Comparison of ENCODE assay signal across 11 cellular contexts in the genomic region with DNA sequence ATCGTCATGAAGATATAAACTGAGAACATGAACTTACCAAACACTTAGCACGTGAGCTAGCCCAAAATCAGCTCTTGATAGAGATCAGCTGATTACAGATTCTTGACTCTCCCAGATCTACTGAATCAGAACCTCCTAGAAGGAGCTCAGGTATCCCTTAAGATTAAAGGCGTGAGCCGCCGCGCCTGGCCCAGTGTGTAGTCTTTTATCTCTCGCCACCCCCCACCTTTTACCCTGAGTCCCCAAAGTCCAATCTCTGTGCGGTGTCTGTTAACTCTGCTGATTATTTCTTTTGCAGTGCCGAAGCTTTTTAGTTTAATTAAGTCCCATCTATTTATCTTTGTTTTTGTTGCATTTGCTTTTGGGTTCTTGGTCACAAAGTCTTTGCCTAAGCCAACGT. TPM values are rescaled to one million over a fixed set of nuclear protein-coding genes. Genes with fewer than 3 reads are reported as not detected.
DNase-seq lines count a peak whose midpoint lies in the region; ATAC-seq, FAIRE-seq and TF ChIP-seq lines count a peak whose summit lies in the region.
"Had no signal": no experiment of that assay in that cellular context is flagged by ENCODE, and none has a peak within 500 bp of the region (broad histone marks: within the 10 kb centered on the region; RNA-seq: fewer than 3 reads in every experiment).

No MANE protein-coding gene starts in this region.

- no peak overlapping the region for H3K27ac Mint-ChIP-seq in activated T-cell treated with anti-CD3 and anti-CD28 coated beads, Interleukin-2, amount 50 U/mL, for 72 hours
- peak overlapping the region; percentile 56 for H3K27ac Mint-ChIP-seq in glutamatergic neuron (ENCODE audit: unreplicated experiment)

- no peak for ATAC-seq in activated T-cell treated with anti-CD3 and anti-CD28 coated beads, Interleukin-2, amount 50 U/mL, for 72 hours (replicated peaks in 1 of 2)
- ATAC-seq in HG03469 (IDR thresholded peaks at IDR 0.05; ENCODE audit: unreplicated experiment): no peak

- H3K9ac ChIP-seq in SK-N-MC (ENCODE audit: insufficient read length): no peak overlapping the region

- H3K27me3 ChIP-seq in small intestine (ENCODE audit: control insufficient read depth in 2 of 2, insufficient read depth in 2 of 2, low read length in 2 of 2): no peaks in the 10 kb centered on the region
- H3K27me3 ChIP-seq: gastroesophageal sphincter had no signal

- FAIRE-seq in small intestine (lab: Jason Lieb, UNC): no peak

- peaks cover 12% of the 10 kb centered on the region; the same call in 1 of the 2 replicates for H3K36me3 ChIP-seq in SK-N-MC (ENCODE audit: insufficient read depth, low read length)
- no peaks in the 10 kb centered on the region for H3K36me3 ChIP-seq in small intestine (ENCODE audit: control insufficient read depth in 2 of 2, insufficient read depth in 2 of 2, low read length in 2 of 2)
- H3K36me3 ChIP-seq: gastroesophageal sphincter had no signal

- no peak for DNase-seq in activated T-cell treated with anti-CD3 and anti-CD28 coated beads, Interleukin-2, amount 50 U/mL, for 72 hours
- DNase-seq in activated T-cell treated with anti-CD3 and anti-CD28 coated beads, Interleukin-2, amount 50 U/mL, for 1 hour: no peak
- DNase-seq in SK-N-MC (ENCODE audit: low read depth, low spot score): no peak
- no peak for DNase-seq in glutamatergic neuron
- peak; percentile 69 for DNase-seq in small intestine
- DNase-seq in iPS-NIHi7 (ENCODE audit: extremely low spot score): no peak
- no peak for DNase-seq in CD1c-positive myeloid dendritic cell (ENCODE audit: extremely low spot score)
- DNase-seq: left ventricle myocardium superior, NCI-H2171 had no signal

- peak overlapping the region; percentile 76 to 77 for H3K4me3 Mint-ChIP-seq in activated T-cell treated with anti-CD3 and anti-CD28 coated beads, Interleukin-2, amount 50 U/mL, for 72 hours
- H3K4me3 Mint-ChIP-seq in glutamatergic neuron (ENCODE audit: unreplicated experiment): peak overlapping the region; percentile 73

- H3K27ac ChIP-seq in SK-N-MC (no peak overlapping the region), small intestine (ENCODE audit: low read depth in 1 of 2, low read length in 1 of 2) (peak overlapping the region in 1 of 2 donors; percentile 74)

- H3K9me3 Mint-ChIP-seq in activated T-cell treated with anti-CD3 and anti-CD28 coated beads, Interleukin-2, amount 50 U/mL, for 72 hours: no peaks in the 10 kb centered on the region
- H3K9me3 Mint-ChIP-seq in glutamatergic neuron (ENCODE audit: unreplicated experiment): peaks cover 6% of the 10 kb centered on the region

- H3K4me1 Mint-ChIP-seq in activated T-cell treated with anti-CD3 and anti-CD28 coated beads, Interleukin-2, amount 50 U/mL, for 72 hours (ENCODE audit: low read depth): peaks cover 43% of the 10 kb centered on the region
- H3K4me1 Mint-ChIP-seq in glutamatergic neuron (ENCODE audit: low read depth, unreplicated experiment): peaks cover 18% of the 10 kb centered on the region

- H3K9me3 ChIP-seq in SK-N-MC (ENCODE audit: low read depth, low read length): no peaks in the 10 kb centered on the region
- H3K9me3 ChIP-seq in small intestine (ENCODE audit: control insufficient read depth, low read depth): no peaks in the 10 kb centered on the region
- H3K9me3 ChIP-seq: gastroesophageal sphincter had no signal

- peaks cover 0 to 5% of the 10 kb centered on the region in 2 donors for H3K36me3 Mint-ChIP-seq in activated T-cell treated with anti-CD3 and anti-CD28 coated beads, Interleukin-2, amount 50 U/mL, for 72 hours (ENCODE audit: insufficient read depth in 2 of 2)
- peaks cover 8% of the 10 kb centered on the region for H3K36me3 Mint-ChIP-seq in glutamatergic neuron (ENCODE audit: unreplicated experiment)

- no peaks in the 10 kb centered on the region for H3K27me3 Mint-ChIP-seq in activated T-cell treated with anti-CD3 and anti-CD28 coated beads, Interleukin-2, amount 50 U/mL, for 72 hours (ENCODE audit: low read depth)
- H3K27me3 Mint-ChIP-seq in glutamatergic neuron (ENCODE audit: unreplicated experiment): peaks cover 7% of the 10 kb centered on the region

- H3K4me3 ChIP-seq in SK-N-MC (peak overlapping the region; percentile 84; the same call in 1 of the 2 replicates), small intestine (ENCODE audit: low read depth in 1 of 2, low read length in 2 of 2) (no peak overlapping the region)

- TF ChIP-seq CTCF in glutamatergic neuron (IDR thresholded peaks at IDR 0.05; ENCODE audit: partially characterized antibody, unreplicated experiment): no peak

- WGBS in small intestine, 3 donors: 22 to 66% (median 31%) methylated on average over 10 of the region's 10 CpGs

- peaks cover 2 to 7% of the 10 kb centered on the region in 2 donors for H3K4me1 ChIP-seq in small intestine (ENCODE audit: control insufficient read depth in 2 of 2, insufficient read depth in 1 of 2, low read depth in 1 of 2, low read length in 1 of 2)

RNA-seq across cellular contexts. Expression of gene GNA12, which starts 1.1 kb away (rescaled TPM):
- 10 to 100 TPM; 37.0 to 46.6 TPM for total RNA-seq in activated T-cell treated with anti-CD3 and anti-CD28 coated beads, Interleukin-2, amount 50 U/mL, for 72 hours
- 66.2 TPM for total RNA-seq in glutamatergic neuron (ENCODE audit: unreplicated experiment)
- polyA plus RNA-seq in small intestine: 10 to 100 TPM in 1 of 3 donors, 1 to 10 TPM in 2; 3.4 to 19.2 (median 9.7) TPM
